24 cellular contexts compared by ENCODE assay signal in genomic region chr7:111164442-111164841, GRCh38.
DNase-seq lines count a peak whose midpoint lies in the region; ATAC-seq, FAIRE-seq and TF ChIP-seq lines count a peak whose summit lies in the region.
"Had no signal": no experiment of that assay in that cellular context is flagged by ENCODE, and none has a peak within 500 bp of the region (broad histone marks: within the 10 kb centered on the region; RNA-seq: fewer than 3 reads in every experiment).

No MANE protein-coding gene starts in this region.

- H2BK20ac ChIP-seq in H1 (ENCODE audit: low read length) = no peak overlapping the region

- no peak overlapping the region for H2AK5ac ChIP-seq in H1 (ENCODE audit: low read depth, low read length)

- no peak for ATAC-seq in GM18873 (IDR thresholded peaks at IDR 0.05; ENCODE audit: low FRiP score, unreplicated experiment)
- no peak for ATAC-seq in GM19023 (IDR thresholded peaks at IDR 0.05; ENCODE audit: unreplicated experiment)
- no peak for ATAC-seq in pancreas
- ATAC-seq: GM23338, T-cell had no signal

- H3K4me2 ChIP-seq in H1 (ENCODE audit: insufficient read depth in 1 of 2, low read depth in 2 of 2, low read length in 2 of 2) = no peak overlapping the region
- H3K4me2 ChIP-seq: BLaER1, GM23338 had no signal

- 86% methylated on average over 1 of the region's 1 CpG; no CpG with 5 or more reads in 1 of the 2 experiments for WGBS in H1 (ENCODE audit: extremely low coverage in 1 of 2, insufficient coverage in 1 of 2, insufficient read length in 1 of 2, insufficient replicate concordance in 2 of 2, low coverage in 1 of 2, low lambda C conversion rate in 2 of 2, missing lambda C conversion rate in 1 of 2), 2 experiments
- 86 to 93% methylated on average over 1 of the region's 1 CpG for WGBS in pancreas, 2 donors

- H2BK5ac ChIP-seq in H1 (ENCODE audit: low read depth, low read length) = no peak overlapping the region

- intact Hi-C loops in pancreas (cut with DNase I) = no loop called here

- H3K27ac ChIP-seq in H1 (ENCODE audit: low read depth, low read length) (no peak overlapping the region), pancreas (no peak overlapping the region)
- H3K27ac ChIP-seq: BLaER1, Peyer's patch had no signal

- no peak for TF ChIP-seq POLR2A in H1 (IDR thresholded peaks at IDR 0.05; ENCODE audit: control extremely low read depth in 1 of 2, low read depth in 2 of 2, low read length in 2 of 2)

- no peak overlapping the region for H3K23ac ChIP-seq in H1 (ENCODE audit: insufficient read length)

- no peak for TF ChIP-seq RAD21 in H1 (IDR thresholded peaks at IDR 0.05 in 1 of 2, conservative IDR thresholded peaks at IDR 0.05 in 1 of 2; ENCODE audit: low read depth in 2 of 2, low read length in 2 of 2)

- H2BK12ac ChIP-seq in H1 (ENCODE audit: low read depth, low read length) = 0 out of 2 replicates have a peak overlapping the region, but pooled peaks have one; percentile 50

- no peak overlapping the region for H2BK15ac ChIP-seq in H1 (ENCODE audit: low read length)

- H3K4me1 ChIP-seq in H1 (replicated peaks in 1 of 4; ENCODE audit: control insufficient read depth in 3 of 4, insufficient read depth in 4 of 4, low read length in 3 of 4) = no peaks in the 10 kb centered on the region
- no peaks in the 10 kb centered on the region for H3K4me1 ChIP-seq in pancreas
- H3K4me1 ChIP-seq: Peyer's patch had no signal

- TF ChIP-seq CTCF in H1 (IDR thresholded peaks at IDR 0.05; ENCODE audit: control extremely low read depth in 1 of 3, insufficient read depth in 1 of 3, low read depth in 1 of 3, low read length in 3 of 3) (no peak), pancreas (IDR thresholded peaks at IDR 0.05) (no peak)

- peak; percentile 60 for DNase-seq in DMS 273 (lab: John Stamatoyannopoulos, UW; ENCODE audit: unreplicated experiment)
- peak; percentile 38 for DNase-seq in G401 (ENCODE audit: low spot score)
- DNase-seq in NCI-H69 (lab: John Stamatoyannopoulos, UW) = peak; percentile 38
- no peak for DNase-seq in H1 (ENCODE audit: low read depth in 1 of 2, low spot score in 2 of 2)
- no peak for DNase-seq in HUDEP-2 (lab: John Stamatoyannopoulos, UW; ENCODE audit: unreplicated experiment in 76 of 76)
- DNase-seq in pancreas = no peak
- DNase-seq: CD4-positive, CD25-positive, alpha-beta regulatory T cell; HFFc6; MV-4-11; NCI-H1105; NCI-H146; NCI-H1930; NCI-H2107; NCI-H526 treated with DMSO at 0.1 percent for 48 hours; Peyer's patch; T-cell had no signal

- H3K36me3 ChIP-seq in H1 (ENCODE audit: control insufficient read depth in 2 of 4, insufficient read depth in 4 of 4, low read length in 3 of 4) (no peaks in the 10 kb centered on the region), pancreas (no peaks in the 10 kb centered on the region)
- H3K36me3 ChIP-seq: BLaER1, HAP-1, Peyer's patch had no signal

- H3K9ac ChIP-seq in H1 (replicated peaks in 1 of 4; ENCODE audit: extremely low read depth in 1 of 4, low read depth in 3 of 4, low read length in 3 of 4) = no peak overlapping the region
- H3K9ac ChIP-seq: BLaER1 had no signal

- no peak overlapping the region for H3K14ac ChIP-seq in H1 (ENCODE audit: insufficient read length)

- TF ChIP-seq EP300 in H1 (IDR thresholded peaks at IDR 0.05; ENCODE audit: borderline replicate concordance in 1 of 2, low read depth in 2 of 2, low read length in 2 of 2) = no peak

- H3K79me2 ChIP-seq in H1 (ENCODE audit: control insufficient read depth in 1 of 2, insufficient read depth in 2 of 2, low read length in 2 of 2) = no peaks in the 10 kb centered on the region

- H3K4ac ChIP-seq in H1 (replicated peaks; ENCODE audit: insufficient read length, low read depth, low read length) = no peak overlapping the region

- no peak overlapping the region for H4K91ac ChIP-seq in H1 (replicated peaks; ENCODE audit: insufficient read length, low read length)

- FAIRE-seq in H1 (lab: Jason Lieb, UNC) (no peak), pancreas (lab: Jason Lieb, UNC) (no peak)
- FAIRE-seq: A204.1, D721Med, GM12892 had no signal

- H4K5ac ChIP-seq in H1 (ENCODE audit: insufficient read length, low read depth, low read length) = no peak overlapping the region

- H3K4me3 ChIP-seq in H1 (ENCODE audit: extremely low read depth in 1 of 4, insufficient read depth in 2 of 4, low read depth in 3 of 4, low read length in 4 of 4) (no peak overlapping the region), pancreas (no peak overlapping the region)
- H3K4me3 ChIP-seq: BLaER1, GM23338, HAP-1, Peyer's patch had no signal

- no peak overlapping the region for H2BK120ac ChIP-seq in H1 (replicated peaks; ENCODE audit: low read depth, low read length)

- H3K56ac ChIP-seq in H1 (replicated peaks; ENCODE audit: insufficient read length, low read depth, low read length) = no peak overlapping the region

- no peak overlapping the region for H2AFZ ChIP-seq in H1 (ENCODE audit: low read length)
- H2AFZ ChIP-seq: GM23338 had no signal

- no peaks in the 10 kb centered on the region; the same call in 1 of the 2 replicates for H3K23me2 ChIP-seq in H1 (ENCODE audit: low read depth, low read length)

- no peaks in the 10 kb centered on the region for H4K20me1 ChIP-seq in H1 (replicated peaks in 1 of 2; ENCODE audit: control insufficient read depth in 1 of 2, insufficient read depth in 2 of 2, low read length in 2 of 2)
- H4K20me1 ChIP-seq: BLaER1 had no signal

- in situ Hi-C loops in G401 (cut with HindIII; ENCODE audit: low sequenced_read_pairs) = no loop called here

- no peak overlapping the region for H3K18ac ChIP-seq in H1 (ENCODE audit: extremely low read depth, low read length)

- POLR2A ChIA-PET in H1 (lab: Charles Lee; ENCODE audit: partially characterized antibody) = no interaction called here

- CTCF ChIA-PET in H1 (lab: Charles Lee; ENCODE audit: partially characterized antibody) = interaction anchor here (1.0 to 1.3 kb wide), 3 partner anchors 66 to 572 kb away, joined by 3 to 5 read pairs (median 3); no protein-coding TSS in a partner anchor

- H3K27me3 ChIP-seq in H1 (replicated peaks in 1 of 4; ENCODE audit: control insufficient read depth in 3 of 4, extremely low read depth in 1 of 4, insufficient read depth in 3 of 4, low read length in 3 of 4) (no peaks in the 10 kb centered on the region), pancreas (no peaks in the 10 kb centered on the region)
- H3K27me3 ChIP-seq: BLaER1, Peyer's patch had no signal

- no peak overlapping the region for H4K8ac ChIP-seq in H1 (ENCODE audit: extremely low read depth, insufficient read depth, low read length)

- H3K9me3 ChIP-seq in H1 (ENCODE audit: insufficient read depth in 2 of 2, low read depth in 1 of 2, low read length in 1 of 2) = no peaks in the 10 kb centered on the region
- H3K9me3 ChIP-seq in pancreas = no peaks in the 10 kb centered on the region
- H3K9me3 ChIP-seq: BLaER1, HAP-1, Peyer's patch had no signal

- no peaks in the 10 kb centered on the region for H3K79me1 ChIP-seq in H1 (ENCODE audit: low read depth, low read length)

TF ChIP-seq in H1, 55 proteins besides CTCF, POLR2A, EP300 and RAD21:
- no peak for TF ChIP-seq EZH2 (IDR thresholded peaks at IDR 0.05; ENCODE audit: low read depth, low read length, severe bottlenecking)
- TF ChIP-seq JUND (IDR thresholded peaks at IDR 0.05; ENCODE audit: low read length) = no peak
- TF ChIP-seq SUZ12 (IDR thresholded peaks at IDR 0.05; ENCODE audit: low read length) = no peak
- TF ChIP-seq RFX5 (IDR thresholded peaks at IDR 0.05; ENCODE audit: borderline replicate concordance, low read depth, low read length) = no peak
- no peak for TF ChIP-seq TAF7 (optimal IDR thresholded peaks at IDR 0.05; ENCODE audit: borderline replicate concordance, low read depth, low read length)
- TF ChIP-seq POU5F1 (IDR thresholded peaks at IDR 0.05; ENCODE audit: low read depth, low read length) = no peak
- TF ChIP-seq CEBPB (IDR thresholded peaks at IDR 0.05; ENCODE audit: low read depth, low read length) = no peak
- no peak for TF ChIP-seq CREB1 (IDR thresholded peaks at IDR 0.05)
- TF ChIP-seq CHD1 (IDR thresholded peaks at IDR 0.05; ENCODE audit: low read depth, low read length) = no peak
- no peak for TF ChIP-seq SIX5 (IDR thresholded peaks at IDR 0.05; ENCODE audit: low read depth, low read length)
- no peak for TF ChIP-seq RXRA (IDR thresholded peaks at IDR 0.05; ENCODE audit: insufficient read depth, low read depth, low read length)
- no peak for TF ChIP-seq SP4 (IDR thresholded peaks at IDR 0.05; ENCODE audit: low read length)
- TF ChIP-seq SP1 (IDR thresholded peaks at IDR 0.05; ENCODE audit: low read depth, low read length) = no peak
- no peak for TF ChIP-seq TEAD4 (IDR thresholded peaks at IDR 0.05; ENCODE audit: low read depth, low read length)
- no peak for TF ChIP-seq CBX8 (IDR thresholded peaks at IDR 0.05; ENCODE audit: borderline replicate concordance, low read depth, low read length)
- no peak for TF ChIP-seq ASH2L (IDR thresholded peaks at IDR 0.05; ENCODE audit: low read length)
- TF ChIP-seq POLR2AphosphoS5 (IDR thresholded peaks at IDR 0.05; ENCODE audit: low read depth, low read length) = no peak
- TF ChIP-seq SIN3A (conservative IDR thresholded peaks at IDR 0.05 in 1 of 2, IDR thresholded peaks at IDR 0.05 in 1 of 2; ENCODE audit: low read depth in 1 of 2, low read length in 2 of 2) = no peak

Comparison
In these comparisons a context has a peak if more than half of its experiments do, and no peak if none do; other contexts are left out.
1. DNase-seq: peak in DMS 273 (single experiment), G401 (single experiment) and NCI-H69 (single experiment); none in H1 (0 of 2), HUDEP-2 (0 of 76) and pancreas (0 of 6).